In genomic region chr5:73564018-73564417, GRCh38 we compare ENCODE assay signal across 8 cellular contexts. TPM values are rescaled to one million over a fixed set of nuclear protein-coding genes. Genes with fewer than 3 reads are reported as not detected.
DNase-seq lines count a peak whose midpoint lies in the region; ATAC-seq, FAIRE-seq and TF ChIP-seq lines count a peak whose summit lies in the region.

No MANE protein-coding gene starts in this region.

- no peaks in the 10 kb centered on the region for H3K9me3 ChIP-seq in SK-N-MC (ENCODE audit: low read depth, low read length)

- DNase-seq in GM19239 (ENCODE audit: insufficient read length, low spot score) (no peak), SK-N-MC (ENCODE audit: low read depth, low spot score) (no peak), fibroblast of mammary gland (ENCODE audit: low read depth) (peak; percentile 25), skeletal muscle cell (ENCODE audit: low read depth) (no peak), GM12892 (ENCODE audit: insufficient read length) (no peak)

- H3K4me3 ChIP-seq in SK-N-MC: peak overlapping the region; percentile 91
- H3K4me3 ChIP-seq in fibroblast of mammary gland (ENCODE audit: control insufficient read depth, low read depth, low read length): peak overlapping the region; percentile 99
- H3K4me3 ChIP-seq in skeletal muscle cell (ENCODE audit: low read depth, low read length): peak overlapping the region; percentile 88

- no peak for TF ChIP-seq CTCF in fibroblast of mammary gland (conservative IDR thresholded peaks at IDR 0.05; ENCODE audit: control insufficient read depth, insufficient read depth, low read depth, low read length)

- TF ChIP-seq POLR2A in GM12892 (IDR thresholded peaks at IDR 0.05; ENCODE audit: low read depth, low read length): no peak

- peak overlapping the region; percentile 91 for H3K9ac ChIP-seq in SK-N-MC (ENCODE audit: insufficient read length)

- H3K36me3 ChIP-seq in SK-N-MC (ENCODE audit: insufficient read depth, low read length): peaks cover 19% of the 10 kb centered on the region

- FAIRE-seq in GM19239 (lab: Jason Lieb, UNC) (peak; percentile 11), GM12892 (lab: Jason Lieb, UNC) (no peak)

- H3K27ac ChIP-seq in SK-N-MC: no peak overlapping the region

- ATAC-seq in HG03457 (IDR thresholded peaks at IDR 0.05; ENCODE audit: unreplicated experiment): no peak
- no peak for ATAC-seq in GM18498 (IDR thresholded peaks at IDR 0.05; ENCODE audit: unreplicated experiment)
- ATAC-seq in GM21786 (IDR thresholded peaks at IDR 0.05; ENCODE audit: unreplicated experiment): no peak

RNA-seq across cellular contexts. Expression of gene ANKRA2, which starts 1.4 kb away (rescaled TPM):
- polyA plus RNA-seq in GM12892 (2012; ENCODE audit: missing spikeins): 25.5 TPM

RNA-seq across cellular contexts. Expression of gene UTP15, which starts 1.5 kb away (rescaled TPM):
- polyA plus RNA-seq in GM12892 (2012; ENCODE audit: missing spikeins): 17.1 TPM
